22 cellular contexts compared by ENCODE assay signal in genomic region chr16:58109330-58109729, GRCh38. TPM values are rescaled to one million over a fixed set of nuclear protein-coding genes. Genes with fewer than 3 reads are reported as not detected.
DNase-seq lines count a peak whose midpoint lies in the region; ATAC-seq and TF ChIP-seq lines count a peak whose summit lies in the region.
"Had no signal": no experiment of that assay in that cellular context is flagged by ENCODE, and none has a peak within 500 bp of the region (broad histone marks: within the 10 kb centered on the region; RNA-seq: fewer than 3 reads in every experiment).

No MANE protein-coding gene starts in this region.

- no peak for TF ChIP-seq CTCF in sigmoid colon (IDR thresholded peaks at IDR 0.05)

- no peaks in the 10 kb centered on the region for H3K9me3 ChIP-seq in sigmoid colon
- H3K9me3 ChIP-seq: vagina had no signal

- no peak overlapping the region for H3K4me3 ChIP-seq in sigmoid colon
- H3K4me3 ChIP-seq: SK-N-MC, skin epidermis, vagina had no signal

- ATAC-seq in GM18868 (IDR thresholded peaks at IDR 0.05; ENCODE audit: unreplicated experiment) (peak; percentile 71), GM21825 (IDR thresholded peaks at IDR 0.05; ENCODE audit: unreplicated experiment) (peak; percentile 49), Right ventricle myocardium superior (ENCODE audit: poor library complexity) (no peak)
- ATAC-seq: left colon, PC-3 had no signal

- no peak for TF ChIP-seq EP300 in sigmoid colon (IDR thresholded peaks at IDR 0.05)

- H3K36me3 ChIP-seq in sigmoid colon: peaks cover 5 to 20% (median 15%) of the 10 kb centered on the region in 4 donors

- H3K27ac ChIP-seq in sigmoid colon: no peak overlapping the region
- H3K27ac ChIP-seq: HL-60, SK-N-MC, skin epidermis, vagina had no signal

- no peak for TF ChIP-seq POLR2A in sigmoid colon (IDR thresholded peaks at IDR 0.05)

- whole genome bisulfite sequencing in sigmoid colon, 2 donors: 65 to 82% methylated on average over 8 of the region's 8 CpGs

- H3K27me3 ChIP-seq in sigmoid colon: no peaks in the 10 kb centered on the region
- H3K27me3 ChIP-seq: vagina had no signal

- H3K4me1 ChIP-seq in sigmoid colon: no peaks in the 10 kb centered on the region
- H3K4me1 ChIP-seq: vagina had no signal

- intact Hi-C loops in sigmoid colon (cut with DNase I) (no loop called here), Right ventricle myocardium superior (cut with DNase I) (no loop called here)

- peak; percentile 81 for DNase-seq in MV-4-11 (lab: John Stamatoyannopoulos, UW)
- DNase-seq in sigmoid colon: peak; percentile 27
- DNase-seq in DMS153 treated with DMSO at 0.1 percent for 48 hours (lab: John Stamatoyannopoulos, UW; ENCODE audit: unreplicated experiment): no peak
- no peak for DNase-seq in Right ventricle myocardium superior
- DNase-seq in SHP77 (lab: John Stamatoyannopoulos, UW): no peak
- DNase-seq: activated CD4-positive, alpha-beta T cell treated with anti-CD3 and anti-CD28 coated beads for 48 hours; activated CD8-positive, alpha-beta memory T cell treated with anti-CD3 and anti-CD28 coated beads, Interleukin-2, amount 50 U/mL, for 48 hours; activated gamma-delta T cell; amygdala; central memory CD4-positive, alpha-beta T cell; left colon; NCI-H2029; NCI-H510A; PC-3; stimulated activated CD4-positive, alpha-beta T cell treated with anti-CD3 and anti-CD28 coated beads, Interleukin-4, amount 100 ng/mL, for 1 hour; T1000 had no signal

RNA-seq across cellular contexts. Expression of gene CFAP20, which starts 19.9 kb away (rescaled TPM):
- total RNA-seq in sigmoid colon (10 to 100 TPM; 11.9 to 42.5 (median 26.6) TPM), Right ventricle myocardium superior (34.2 TPM)
- polyA plus RNA-seq in sigmoid colon: 10 to 100 TPM; 17.4 to 30.1 (median 28.3) TPM

Comparison
In these comparisons a context has a peak if more than half of its experiments do, and no peak if none do; other contexts are left out.
1. DNase-seq: peak in MV-4-11 (single experiment) and sigmoid colon (single experiment); none in DMS153 treated with DMSO at 0.1 percent for 48 hours (single experiment), Right ventricle myocardium superior (single experiment) and SHP77 (0 of 2).